In genomic region chr20:54197621-54198604, GRCh38 we compare ENCODE assay signal across 11 cellular contexts. TPM values are rescaled to one million over a fixed set of nuclear protein-coding genes. Genes with fewer than 3 reads are reported as not detected.
DNase-seq lines count a peak whose midpoint lies in the region; ATAC-seq and TF ChIP-seq lines count a peak whose summit lies in the region.
"Had no signal": no experiment of that assay in that cellular context is flagged by ENCODE, and none has a peak within 500 bp of the region (broad histone marks: within the 10 kb centered on the region; RNA-seq: fewer than 3 reads in every experiment).

No MANE protein-coding gene starts in this region.

- H3K9me3 ChIP-seq in IMR-90 (ENCODE audit: control insufficient read depth, insufficient read depth, low read length) = no peaks in the 10 kb centered on the region
- no peaks in the 10 kb centered on the region for H3K9me3 ChIP-seq in Karpas-422 (ENCODE audit: low read length)
- H3K9me3 ChIP-seq: neutrophil had no signal

- H4K5ac ChIP-seq in IMR-90 (ENCODE audit: low read depth, low read length) = no peak overlapping the region

- no peak overlapping the region for H2BK120ac ChIP-seq in IMR-90 (ENCODE audit: low read depth, low read length)

- TF ChIP-seq CTCF in Calu3 (IDR thresholded peaks at IDR 0.05; ENCODE audit: unreplicated experiment) (peak; percentile 60), IMR-90 (conservative IDR thresholded peaks at IDR 0.05; ENCODE audit: low read depth, low read length) (peak; percentile 46), kidney epithelial cell (IDR thresholded peaks at IDR 0.05; ENCODE audit: insufficient read depth, low read length, poor library complexity, severe bottlenecking) (peak; percentile 48)

- no peaks in the 10 kb centered on the region for H3K79me1 ChIP-seq in IMR-90 (ENCODE audit: low read depth in 1 of 2, low read length in 2 of 2)

- no peaks in the 10 kb centered on the region for H3K9me2 ChIP-seq in Karpas-422 (replicated peaks; ENCODE audit: insufficient read depth, low read length)

- peak; percentile 56 for TF ChIP-seq RAD21 in IMR-90 (IDR thresholded peaks at IDR 0.05; ENCODE audit: low read length)

- dilution Hi-C loops in IMR-90 (cut with HindIII; ENCODE audit: low sequenced_read_pairs, unreplicated experiment) = loop anchor here (25.0 kb wide), 1 partner anchor 111 kb away; no protein-coding TSS in a partner anchor

- 38% methylated on average over 1 of the region's 13 CpGs; no CpG with 5 or more reads in 1 of the 2 experiments for WGBS in IMR-90 (ENCODE audit: extremely low coverage in 2 of 2, insufficient read length in 1 of 2), 2 experiments

- no peak overlapping the region for H3K4me3 Mint-ChIP-seq in Calu3 (ENCODE audit: low read depth, unreplicated experiment)
- no peak overlapping the region for H3K4me3 Mint-ChIP-seq in activated CD8-positive, alpha-beta T cell treated with anti-CD3 and anti-CD28 coated beads, Interleukin-2, amount 10 ng/mL, durations not matched to agents 7 days and 5 days
- H3K4me3 Mint-ChIP-seq: activated B cell treated with CpG ODN at 0.5 μM for 24 hours; dendritic cell treated with granulocyte-macrophage colony-stimulating factor and Interleukin-4, amounts not matched to agents 40 ng/mL and 50 ng/mL, for 4 days had no signal

- no peak overlapping the region for H2BK5ac ChIP-seq in IMR-90 (ENCODE audit: low read depth, low read length, poor library complexity, severe bottlenecking)

- no peak overlapping the region for H3K14ac ChIP-seq in IMR-90 (replicated peaks; ENCODE audit: low read depth, low read length)

- H3K36me3 ChIP-seq in IMR-90 (ENCODE audit: control insufficient read depth, insufficient read depth, low read length) = no peaks in the 10 kb centered on the region
- H3K36me3 ChIP-seq in kidney epithelial cell (ENCODE audit: control insufficient read depth, insufficient read depth, low read length) = no peaks in the 10 kb centered on the region
- no peaks in the 10 kb centered on the region for H3K36me3 ChIP-seq in Karpas-422 (ENCODE audit: insufficient read depth, low read length)
- H3K36me3 ChIP-seq: neutrophil had no signal

- H3K4me2 ChIP-seq in IMR-90 (ENCODE audit: low read depth, low read length) (no peak overlapping the region), Karpas-422 (ENCODE audit: low read depth, low read length, poor library complexity, severe bottlenecking) (no peak overlapping the region)

- H4K91ac ChIP-seq in IMR-90 (ENCODE audit: insufficient read depth, low read depth, low read length) = no peak overlapping the region

- H3K9ac ChIP-seq in IMR-90 (ENCODE audit: low read depth, low read length) (no peak overlapping the region), Karpas-422 (ENCODE audit: low read length) (no peak overlapping the region)

- TF ChIP-seq POLR2A in IMR-90 (IDR thresholded peaks at IDR 0.05; ENCODE audit: low read depth, low read length) = no peak

- CTCF ChIA-PET in Calu3 (lab: Charles Lee) = interaction anchor here (0.7 to 4.0 kb wide), 9 partner anchors 22 to 127 kb away, joined by 3 to 36 read pairs (median 3); no protein-coding TSS in a partner anchor
- CTCF ChIA-PET in IMR-90 (lab: Yijun Ruan, JAX) = interaction anchor here (0.9 to 4.9 kb wide), 6 partner anchors 93 to 102 kb away, joined by 3 to 66 read pairs (median 7); no protein-coding TSS in a partner anchor
- CTCF ChIA-PET in activated CD8-positive, alpha-beta T cell treated with anti-CD3 and anti-CD28 coated beads, Interleukin-2, amount 10 ng/mL, durations not matched to agents 7 days and 5 days (lab: Charles Lee) = interaction anchor here (1.3 to 5.5 kb wide), 8 partner anchors 10 to 141 kb away, joined by 4 to 91 read pairs (median 10); partner anchors contain the start of gene PFDN4

- H2BK20ac ChIP-seq in IMR-90 (ENCODE audit: low read depth, low read length) = no peak overlapping the region

- H3K27me3 ChIP-seq in IMR-90 (ENCODE audit: control insufficient read depth, insufficient read depth, low read length) (peaks cover 8% of the 10 kb centered on the region; the same call in 1 of the 2 replicates), kidney epithelial cell (ENCODE audit: control insufficient read depth, insufficient read depth, low read length) (no peaks in the 10 kb centered on the region), Karpas-422 (ENCODE audit: low read length) (no peaks in the 10 kb centered on the region)
- H3K27me3 ChIP-seq: neutrophil had no signal

- ATAC-seq in IMR-90 (ENCODE audit: low read depth) = no peak
- ATAC-seq in activated CD8-positive, alpha-beta T cell treated with anti-CD3 and anti-CD28 coated beads, Interleukin-2, amount 10 ng/mL, durations not matched to agents 7 days and 5 days = no peak

- no peaks in the 10 kb centered on the region for H3K4me1 ChIP-seq in IMR-90 (ENCODE audit: control insufficient read depth, insufficient read depth, low read length)
- peaks cover 8% of the 10 kb centered on the region for H3K4me1 ChIP-seq in Karpas-422 (ENCODE audit: low read length)

- no TSS peak for BruUV-seq in Calu3 (replicated peaks; lab: Mats Ljungman, UMichigan)
- BruUV-seq in IMR-90 (replicated peaks; lab: Mats Ljungman, UMichigan) = no TSS peak

- DNase-seq in Calu3 (peak; percentile 74), IMR-90 (peak; percentile 49), SW480 (ENCODE audit: low spot score) (peak; percentile 81), kidney epithelial cell (ENCODE audit: low read depth) (no peak), NCI-H2029 (lab: John Stamatoyannopoulos, UW) (no peak), GDM1 (lab: John Stamatoyannopoulos, UW) (no peak), Karpas-422 (no peak)
- no peak for DNase-seq in activated CD8-positive, alpha-beta T cell treated with anti-CD3 and anti-CD28 coated beads, Interleukin-2, amount 10 ng/mL, durations not matched to agents 7 days and 5 days
- DNase-seq: activated B cell treated with CpG ODN at 0.5 μM for 24 hours had no signal

- no peaks in the 10 kb centered on the region for H3K9me3 Mint-ChIP-seq in Calu3 (ENCODE audit: low read depth, unreplicated experiment)
- no peaks in the 10 kb centered on the region for H3K9me3 Mint-ChIP-seq in activated CD8-positive, alpha-beta T cell treated with anti-CD3 and anti-CD28 coated beads, Interleukin-2, amount 10 ng/mL, durations not matched to agents 7 days and 5 days (ENCODE audit: insufficient read depth)
- H3K9me3 Mint-ChIP-seq: activated B cell treated with CpG ODN at 0.5 μM for 24 hours; dendritic cell treated with granulocyte-macrophage colony-stimulating factor and Interleukin-4, amounts not matched to agents 40 ng/mL and 50 ng/mL, for 4 days had no signal

- H3K9me1 ChIP-seq in IMR-90 (ENCODE audit: insufficient read depth, low read length) = peaks cover 5% of the 10 kb centered on the region; the same call in 1 of the 2 replicates

- no peak overlapping the region for H2BK15ac ChIP-seq in IMR-90 (ENCODE audit: low read depth, low read length)

- no peak overlapping the region for H3K18ac ChIP-seq in IMR-90 (ENCODE audit: low read depth, low read length)

- POLR2A ChIA-PET in IMR-90 (lab: Charles Lee; ENCODE audit: unreplicated experiment) = no interaction called here
- POLR2A ChIA-PET in activated CD8-positive, alpha-beta T cell treated with anti-CD3 and anti-CD28 coated beads, Interleukin-2, amount 10 ng/mL, durations not matched to agents 7 days and 5 days (lab: Charles Lee) = no interaction called here

- H3K56ac ChIP-seq in IMR-90 (ENCODE audit: extremely low read depth, insufficient read depth, low read length) = no peak overlapping the region

- no peak overlapping the region for H3K23ac ChIP-seq in IMR-90 (ENCODE audit: low read depth, low read length)

- H3K4me3 ChIP-seq in IMR-90 (ENCODE audit: insufficient read depth, low read depth, low read length) (no peak overlapping the region), kidney epithelial cell (ENCODE audit: low read depth, low read length) (no peak overlapping the region), Karpas-422 (ENCODE audit: low read length) (no peak overlapping the region)

- peaks cover 78% of the 10 kb centered on the region for H3K4me1 Mint-ChIP-seq in Calu3 (ENCODE audit: low read depth, unreplicated experiment)
- no peaks in the 10 kb centered on the region for H3K4me1 Mint-ChIP-seq in activated CD8-positive, alpha-beta T cell treated with anti-CD3 and anti-CD28 coated beads, Interleukin-2, amount 10 ng/mL, durations not matched to agents 7 days and 5 days (ENCODE audit: low read depth)

- H2AFZ ChIP-seq in IMR-90 (replicated peaks; ENCODE audit: low read length, poor library complexity) (no peak overlapping the region), Karpas-422 (ENCODE audit: low read length) (no peak overlapping the region)

- no peak overlapping the region for H3K4ac ChIP-seq in IMR-90 (ENCODE audit: low read depth, low read length)

- no peak overlapping the region for H3K27ac ChIP-seq in IMR-90 (ENCODE audit: insufficient read depth, low read length)
- H3K27ac ChIP-seq in Karpas-422 (ENCODE audit: low read length) = no peak overlapping the region
- H3K27ac ChIP-seq: neutrophil had no signal

- H3K79me2 ChIP-seq in Karpas-422 (ENCODE audit: low read length) = no peaks in the 10 kb centered on the region

- intact Hi-C loops in Calu3 (cut with micrococcal nuclease; ENCODE audit: unreplicated experiment) (loop anchor here (1.0 to 2.0 kb wide), 3 partner anchors 65 to 255 kb away; no protein-coding TSS in a partner anchor), IMR-90 (cut with micrococcal nuclease) (loop anchor here (5.0 kb wide), 3 partner anchors 51 to 621 kb away; no protein-coding TSS in a partner anchor)

- no peaks in the 10 kb centered on the region for H4K20me1 ChIP-seq in IMR-90 (ENCODE audit: insufficient read depth, low read length)
- 0 out of 2 replicates have a peak, but pooled peaks cover 3% of the 10 kb centered on the region for H4K20me1 ChIP-seq in Karpas-422 (ENCODE audit: insufficient read depth, low read depth, low read length)

- peak overlapping the region; percentile 30 for H3K27ac Mint-ChIP-seq in Calu3 (ENCODE audit: unreplicated experiment)
- H3K27ac Mint-ChIP-seq in activated CD8-positive, alpha-beta T cell treated with anti-CD3 and anti-CD28 coated beads, Interleukin-2, amount 10 ng/mL, durations not matched to agents 7 days and 5 days = no peak overlapping the region
- H3K27ac Mint-ChIP-seq: activated B cell treated with CpG ODN at 0.5 μM for 24 hours; dendritic cell treated with granulocyte-macrophage colony-stimulating factor and Interleukin-4, amounts not matched to agents 40 ng/mL and 50 ng/mL, for 4 days had no signal

- H3K27me3 Mint-ChIP-seq in Calu3 (ENCODE audit: unreplicated experiment) = no peaks in the 10 kb centered on the region
- H3K27me3 Mint-ChIP-seq in activated CD8-positive, alpha-beta T cell treated with anti-CD3 and anti-CD28 coated beads, Interleukin-2, amount 10 ng/mL, durations not matched to agents 7 days and 5 days (ENCODE audit: low read depth) = peaks cover 13% of the 10 kb centered on the region
- H3K27me3 Mint-ChIP-seq: dendritic cell treated with granulocyte-macrophage colony-stimulating factor and Interleukin-4, amounts not matched to agents 40 ng/mL and 50 ng/mL, for 4 days had no signal

- in situ Hi-C loops in IMR-90 (cut with MboI; ENCODE audit: low sequenced_read_pairs) = loop anchor here (5.0 to 25.0 kb wide), 2 partner anchors 96 to 211 kb away; no protein-coding TSS in a partner anchor

- no peak overlapping the region for H2AK5ac ChIP-seq in IMR-90 (ENCODE audit: low read depth, low read length)

- H3K36me3 Mint-ChIP-seq in Calu3 (ENCODE audit: insufficient read depth, unreplicated experiment) = peaks cover 6% of the 10 kb centered on the region
- no peaks in the 10 kb centered on the region for H3K36me3 Mint-ChIP-seq in activated CD8-positive, alpha-beta T cell treated with anti-CD3 and anti-CD28 coated beads, Interleukin-2, amount 10 ng/mL, durations not matched to agents 7 days and 5 days (ENCODE audit: low read depth)

- no peak overlapping the region for H2AK9ac ChIP-seq in IMR-90 (replicated peaks; ENCODE audit: low read depth, low read length, poor library complexity)

- no peak overlapping the region for H4K8ac ChIP-seq in IMR-90 (ENCODE audit: low read depth in 2 of 2, low read length in 2 of 2)

RNA-seq across cellular contexts. Expression of gene PFDN4, which starts 10.0 kb away (rescaled TPM):
- total RNA-seq in Calu3 (2022) (61.8 TPM in 2 replicates), IMR-90 (2012; rRNA removed) (14.9 and 83.9 TPM in 2 replicates), kidney epithelial cell (126 and 143 TPM in 2 replicates)
- 62.7 and 93.2 TPM in 2 replicates for polyA plus RNA-seq in IMR-90 (2012; rRNA removed)
- polyA plus RNA-seq in IMR-90 (2012; cell fraction: cytosol; rRNA removed) = 4.3 and 6.6 TPM in 2 replicates
- 0.66 and 6.4 TPM in 2 replicates for polyA plus RNA-seq in IMR-90 (2012; cell fraction: nucleus; rRNA removed; ENCODE audit: low replicate concordance)
- 10 to 100 TPM; 22.2 to 24.5 TPM for total RNA-seq in activated CD8-positive, alpha-beta T cell treated with anti-CD3 and anti-CD28 coated beads, Interleukin-2, amount 10 ng/mL, durations not matched to agents 7 days and 5 days
- 70.7 and 80.0 TPM in 2 replicates for total RNA-seq in Karpas-422 (2014; rRNA removed; shearing (Covaris generic); ENCODE audit: low replicate concordance)

RNA-seq across cellular contexts. Expression of gene CYP24A1, which starts 24.1 kb away (rescaled TPM):
- total RNA-seq in Calu3 (2022) (393 and 665 TPM in 2 replicates), IMR-90 (2012; rRNA removed) (not detected in 2 replicates), kidney epithelial cell (0.04 and 0.82 TPM in 2 replicates)
- not detected in 2 replicates for polyA plus RNA-seq in IMR-90 (2012; rRNA removed)
- polyA plus RNA-seq in IMR-90 (2012; cell fraction: cytosol; rRNA removed) = not detected in 2 replicates
- polyA plus RNA-seq in IMR-90 (2012; cell fraction: nucleus; rRNA removed; ENCODE audit: low replicate concordance) = not detected in 2 replicates
- total RNA-seq in activated CD8-positive, alpha-beta T cell treated with anti-CD3 and anti-CD28 coated beads, Interleukin-2, amount 10 ng/mL, durations not matched to agents 7 days and 5 days = not detected
- total RNA-seq in Karpas-422 (2014; rRNA removed; shearing (Covaris generic); ENCODE audit: low replicate concordance) = not detected in 2 replicates
- total RNA-seq: activated B cell treated with CpG ODN at 0.5 μM for 24 hours had no signal

Comparison
In these comparisons a context has a peak if more than half of its experiments do, and no peak if none do; other contexts are left out.
1. DNase-seq: peak in Calu3 (single experiment), IMR-90 (single experiment) and SW480 (single experiment); none in kidney epithelial cell (single experiment), NCI-H2029 (single experiment), activated CD8-positive, alpha-beta T cell treated with anti-CD3 and anti-CD28 coated beads, Interleukin-2, amount 10 ng/mL, durations not matched to agents 7 days and 5 days (single experiment), GDM1 (single experiment) and Karpas-422 (single experiment).
2. RNA of gene CYP24A1, which starts 24.1 kb away (total RNA-seq): 393 to 665 TPM in Calu3; 0.04 to 0.82 TPM in kidney epithelial cell, not detected in activated CD8-positive, alpha-beta T cell treated with anti-CD3 and anti-CD28 coated beads, Interleukin-2, amount 10 ng/mL, durations not matched to agents 7 days and 5 days, not detected in IMR-90 and not detected in Karpas-422; every median in the first group is over 100 times any median in the second.
3. Peak in every context shown above with its lines, with median percentiles within 50 percentile points of each other: CTCF ChIP-seq.